ENCODE assay signal across 11 cellular contexts in the genomic region with DNA sequence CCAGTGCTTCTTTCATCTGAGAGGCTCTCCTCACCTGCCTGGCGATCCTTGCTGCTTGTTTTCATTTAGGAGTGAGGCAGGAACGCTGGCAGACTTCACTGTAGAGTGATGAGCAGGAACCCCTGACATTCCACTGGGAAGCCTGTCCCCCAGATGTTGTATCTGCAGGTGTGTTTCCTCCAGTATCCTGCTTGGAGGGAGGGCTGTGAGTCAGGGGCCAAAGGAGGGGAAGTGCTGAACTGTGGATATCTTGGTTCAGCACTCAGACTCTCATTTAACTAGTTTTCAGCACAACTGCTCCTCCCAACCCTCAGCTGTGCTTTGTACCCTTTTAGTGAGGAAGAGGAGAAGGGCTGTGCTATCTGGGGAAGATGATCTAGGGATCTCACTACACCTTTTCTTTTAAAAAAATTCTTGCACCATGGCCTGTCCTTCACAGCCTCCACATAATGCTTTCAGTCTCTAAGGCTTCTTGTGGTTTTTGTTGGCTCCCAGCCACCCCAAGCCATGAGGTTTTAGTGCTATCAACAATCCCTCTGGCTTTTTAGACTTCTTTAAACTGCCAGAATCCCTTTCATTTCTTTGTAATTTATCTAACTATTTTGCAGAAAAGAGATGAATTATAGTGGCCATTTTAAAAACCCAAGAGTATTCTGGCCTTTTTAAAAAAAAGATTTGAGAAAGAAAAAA. TPM values are rescaled to one million over a fixed set of nuclear protein-coding genes. Genes with fewer than 3 reads are reported as not detected.
DNase-seq lines count a peak whose midpoint lies in the region; FAIRE-seq and TF ChIP-seq lines count a peak whose summit lies in the region.
"Had no signal": no experiment of that assay in that cellular context is flagged by ENCODE, and none has a peak within 500 bp of the region (broad histone marks: within the 10 kb centered on the region; RNA-seq: fewer than 3 reads in every experiment).

No MANE protein-coding gene starts in this region.

- intact Hi-C loops in MCF 10A (cut with micrococcal nuclease) (no loop called here), breast epithelium (cut with DNase I; ENCODE audit: low total_unique reads) (no loop called here), transverse colon (cut with DNase I; ENCODE audit: low total_unique reads) (no loop called here)

- TF ChIP-seq EP300 in H1 (IDR thresholded peaks at IDR 0.05; ENCODE audit: borderline replicate concordance in 1 of 2, low read depth in 2 of 2, low read length in 2 of 2) (no peak), transverse colon (IDR thresholded peaks at IDR 0.05; ENCODE audit: low read depth) (no peak)

- no peak overlapping the region for H4K5ac ChIP-seq in H1 (ENCODE audit: insufficient read length, low read depth, low read length)

- no peaks in the 10 kb centered on the region for H3K79me1 ChIP-seq in H1 (ENCODE audit: low read depth, low read length)

- no peak overlapping the region for H2BK20ac ChIP-seq in H1 (ENCODE audit: low read length)

- H2AFZ ChIP-seq in H1 (ENCODE audit: low read length) = no peak overlapping the region

- no peak overlapping the region for H3K4ac ChIP-seq in H1 (replicated peaks; ENCODE audit: insufficient read length, low read depth, low read length)

- no peak overlapping the region for H2BK15ac ChIP-seq in H1 (ENCODE audit: low read length)

- no peak overlapping the region for H2AK5ac ChIP-seq in H1 (ENCODE audit: low read depth, low read length)

- no peaks in the 10 kb centered on the region for H3K27me3 ChIP-seq in breast epithelium
- no peaks in the 10 kb centered on the region for H3K27me3 ChIP-seq in H1 (replicated peaks in 1 of 4; ENCODE audit: control insufficient read depth in 3 of 4, extremely low read depth in 1 of 4, insufficient read depth in 3 of 4, low read length in 3 of 4)
- no peaks in the 10 kb centered on the region for H3K27me3 ChIP-seq in transverse colon
- H3K27me3 ChIP-seq: neutrophil, upper lobe of left lung had no signal

- H2BK12ac ChIP-seq in H1 (ENCODE audit: low read depth, low read length) = no peak overlapping the region

- H3K27ac Mint-ChIP-seq in MCF 10A (ENCODE audit: low read depth, unreplicated experiment) = peak overlapping the region; percentile 65
- H3K27ac Mint-ChIP-seq: B cell had no signal

- H3K56ac ChIP-seq in H1 (replicated peaks; ENCODE audit: insufficient read length, low read depth, low read length) = no peak overlapping the region

- no peak overlapping the region for H3K18ac ChIP-seq in H1 (ENCODE audit: extremely low read depth, low read length)

- TF ChIP-seq RAD21 in H1 (IDR thresholded peaks at IDR 0.05 in 1 of 2, conservative IDR thresholded peaks at IDR 0.05 in 1 of 2; ENCODE audit: low read depth in 2 of 2, low read length in 2 of 2) = no peak

- WGBS in H1 (ENCODE audit: extremely low coverage in 1 of 2, insufficient coverage in 1 of 2, insufficient read length in 1 of 2, insufficient replicate concordance in 2 of 2, low coverage in 1 of 2, low lambda C conversion rate in 2 of 2, missing lambda C conversion rate in 1 of 2), 2 experiments = 54% methylated on average over 2 of the region's 2 CpGs; no CpG with 5 or more reads in 1 of the 2 experiments
- WGBS in transverse colon (ENCODE audit: low coverage in 1 of 2), 2 donors = 78% methylated on average over 2 of the region's 2 CpGs; no CpG with 5 or more reads in 1 of the 2 donors

- peak overlapping the region in 1 of 4 experiments; percentile 31; a peak in 1 of 7 replicates for H3K9ac ChIP-seq in H1 (replicated peaks in 1 of 4; ENCODE audit: extremely low read depth in 1 of 4, low read depth in 3 of 4, low read length in 3 of 4)

- in situ Hi-C loops in transverse colon (cut with MboI; ENCODE audit: low pct_ligation_motif_present in 1 of 4, low pct_unique_long_range_greater_than_20kb in 1 of 4, low sequenced_read_pairs in 3 of 4) = no loop called here

- 0 out of 4 replicates have a peak overlapping the region, but pooled peaks have one; percentile 6 to 17 for H3K4me2 ChIP-seq in H1 (ENCODE audit: insufficient read depth in 1 of 2, low read depth in 2 of 2, low read length in 2 of 2)

- H3K4me1 ChIP-seq in breast epithelium (no peaks in the 10 kb centered on the region), H1 (replicated peaks in 1 of 4; ENCODE audit: control insufficient read depth in 3 of 4, insufficient read depth in 4 of 4, low read length in 3 of 4) (0 out of 7 replicates have a peak, but pooled peaks cover 0 to 3% (median 0%) of the 10 kb centered on the region in 4 experiments), transverse colon (peaks cover 0 to 12% (median 0%) of the 10 kb centered on the region in 4 donors)

- no peak for TF ChIP-seq CTCF in MCF 10A (IDR thresholded peaks at IDR 0.05; ENCODE audit: unreplicated experiment)
- no peak for TF ChIP-seq CTCF in breast epithelium (IDR thresholded peaks at IDR 0.05)
- no peak for TF ChIP-seq CTCF in H1 (IDR thresholded peaks at IDR 0.05; ENCODE audit: control extremely low read depth in 1 of 3, insufficient read depth in 1 of 3, low read depth in 1 of 3, low read length in 3 of 3)
- no peak for TF ChIP-seq CTCF in transverse colon (IDR thresholded peaks at IDR 0.05)

- no peaks in the 10 kb centered on the region for H3K23me2 ChIP-seq in H1 (ENCODE audit: low read depth, low read length)

- no peaks in the 10 kb centered on the region for H4K20me1 ChIP-seq in H1 (replicated peaks in 1 of 2; ENCODE audit: control insufficient read depth in 1 of 2, insufficient read depth in 2 of 2, low read length in 2 of 2)

- no peak overlapping the region for H3K27ac ChIP-seq in breast epithelium
- H3K27ac ChIP-seq in H1 (ENCODE audit: low read depth, low read length) = no peak overlapping the region
- no peak overlapping the region for H3K27ac ChIP-seq in transverse colon
- H3K27ac ChIP-seq: neutrophil, upper lobe of left lung had no signal

- no peak overlapping the region for H3K14ac ChIP-seq in H1 (ENCODE audit: insufficient read length)

- H3K9me3 Mint-ChIP-seq in MCF 10A (ENCODE audit: unreplicated experiment) = no peaks in the 10 kb centered on the region

- H3K4me3 Mint-ChIP-seq in MCF 10A (ENCODE audit: unreplicated experiment) = no peak overlapping the region
- H3K4me3 Mint-ChIP-seq: B cell had no signal

- H4K8ac ChIP-seq in H1 (ENCODE audit: extremely low read depth, insufficient read depth, low read length) = no peak overlapping the region

- no peaks in the 10 kb centered on the region for H3K36me3 ChIP-seq in breast epithelium
- H3K36me3 ChIP-seq in H1 (ENCODE audit: control insufficient read depth in 2 of 4, insufficient read depth in 4 of 4, low read length in 3 of 4) = peaks cover 0 to 2% (median 0%) of the 10 kb centered on the region in 4 experiments; a peak in 1 of 8 replicates
- peaks cover 0 to 6% (median 0%) of the 10 kb centered on the region in 4 donors for H3K36me3 ChIP-seq in transverse colon
- H3K36me3 ChIP-seq: neutrophil had no signal

- H3K79me2 ChIP-seq in H1 (ENCODE audit: control insufficient read depth in 1 of 2, insufficient read depth in 2 of 2, low read length in 2 of 2) = no peaks in the 10 kb centered on the region

- H3K9me3 ChIP-seq in breast epithelium (no peaks in the 10 kb centered on the region), H1 (ENCODE audit: insufficient read depth in 2 of 2, low read depth in 1 of 2, low read length in 1 of 2) (no peaks in the 10 kb centered on the region), transverse colon (no peaks in the 10 kb centered on the region)
- H3K9me3 ChIP-seq: neutrophil, upper lobe of left lung had no signal

- POLR2A ChIA-PET in MCF 10A (lab: Yijun Ruan, JAX) = interaction anchor here (1.1 kb wide), 1 partner anchor 10 kb away, joined by 5 read pairs; no protein-coding TSS in a partner anchor
- POLR2A ChIA-PET in H1 (lab: Charles Lee; ENCODE audit: partially characterized antibody) = interaction anchor here (0.6 kb wide), 1 partner anchor 42 kb away, joined by 3 read pairs; no protein-coding TSS in a partner anchor

- CTCF ChIA-PET in MCF 10A (lab: Yijun Ruan, JAX) (interaction anchor here (0.9 to 6.3 kb wide), 7 partner anchors 10 to 24 kb away, joined by 3 to 31 read pairs (median 8); partner anchors contain the start of genes ANKAR and ASNSD1), H1 (lab: Charles Lee; ENCODE audit: partially characterized antibody) (interaction anchor here (1.3 kb wide), 1 partner anchor 11 kb away, joined by 4 read pairs; no protein-coding TSS in a partner anchor)

- no peak overlapping the region for H2BK5ac ChIP-seq in H1 (ENCODE audit: low read depth, low read length)

- no peaks in the 10 kb centered on the region for H3K27me3 Mint-ChIP-seq in MCF 10A (ENCODE audit: insufficient read depth, unreplicated experiment)
- H3K27me3 Mint-ChIP-seq: B cell had no signal

- H3K23ac ChIP-seq in H1 (ENCODE audit: insufficient read length) = no peak overlapping the region

- TF ChIP-seq POLR2A in breast epithelium (IDR thresholded peaks at IDR 0.05) (no peak), H1 (IDR thresholded peaks at IDR 0.05; ENCODE audit: control extremely low read depth in 1 of 2, low read depth in 2 of 2, low read length in 2 of 2) (no peak), transverse colon (IDR thresholded peaks at IDR 0.05) (no peak)

- H2BK120ac ChIP-seq in H1 (replicated peaks; ENCODE audit: low read depth, low read length) = no peak overlapping the region

- FAIRE-seq in H1 (lab: Jason Lieb, UNC) = no peak

- DNase-seq in MCF 10A (ENCODE audit: unreplicated experiment) (peak; percentile 68), breast epithelium (ENCODE audit: low spot score in 2 of 2) (no peak), Kasumi-1 (lab: John Stamatoyannopoulos, UW) (peak; percentile 67 to 75), H1 (ENCODE audit: low read depth in 1 of 2, low spot score in 2 of 2) (peak in 1 of 2 experiments; percentile 48), transverse colon (peak; percentile 23), nucleus accumbens (lab: John Stamatoyannopoulos, UW) (no peak)
- no peak for DNase-seq in stimulated activated CD4-positive, alpha-beta T cell treated with anti-CD3 and anti-CD28 coated beads, Interleukin-2, amount 100 ng/mL, for 48 hours
- no peak for DNase-seq in stimulated activated CD4-positive, alpha-beta T cell treated with anti-CD3 and anti-CD28 coated beads, Interleukin-1b, Interleukin-23, amount 100 ng/mL, for 48 hours
- DNase-seq: upper lobe of left lung had no signal

- no TSS peak for BruUV-seq in MCF 10A (replicated peaks; lab: Mats Ljungman, UMichigan)

- H3K4me1 Mint-ChIP-seq in MCF 10A (ENCODE audit: insufficient read depth, unreplicated experiment) = peaks cover 11% of the 10 kb centered on the region

- H3K4me3 ChIP-seq in breast epithelium = no peak overlapping the region
- no peak overlapping the region for H3K4me3 ChIP-seq in H1 (ENCODE audit: extremely low read depth in 1 of 4, insufficient read depth in 2 of 4, low read depth in 3 of 4, low read length in 4 of 4)
- H3K4me3 ChIP-seq in transverse colon = no peak overlapping the region
- H3K4me3 ChIP-seq: upper lobe of left lung had no signal

- H4K91ac ChIP-seq in H1 (replicated peaks; ENCODE audit: insufficient read length, low read length) = no peak overlapping the region

- no peaks in the 10 kb centered on the region for H3K36me3 Mint-ChIP-seq in MCF 10A (ENCODE audit: insufficient read depth, unreplicated experiment)

RNA-seq across cellular contexts. Expression of gene ANKAR, which starts 11.2 kb away (rescaled TPM):
- total RNA-seq in MCF 10A (2022) (4.6 and 5.1 TPM in 2 replicates), breast epithelium (10 to 100 TPM; 11.5 to 22.1 (median 21.1) TPM), transverse colon (10 to 100 TPM in 3 of 4 donors, 1 to 10 TPM in 1; 6.0 to 25.7 (median 16.3) TPM)
- 1.5 and 1.7 TPM in 2 replicates for total RNA-seq in H1 (2021; fragmentation: NEBNext Ultra II Directional; extraction: Animal tissue kit (Norgen Biotek cat#: 25700))
- polyA plus RNA-seq in H1 (2011; rRNA removed) = 0.47 and 0.56 TPM in 2 replicates
- 0.97 TPM for polyA plus RNA-seq in H1 (2011; cell fraction: cytosol; rRNA removed)
- polyA plus RNA-seq in H1 (2011; cell fraction: nucleus; rRNA removed) = 1.2 TPM
- polyA plus RNA-seq in H1 (2012, experiment 1 of 2) = 0.31 to 1.0 TPM (median 0.70 TPM) in 4 replicates
- polyA plus RNA-seq in H1 (2012, experiment 2 of 2) = not detected
- polyA plus RNA-seq in H1 (2013, experiment 1 of 2) = 1.1 TPM
- 1.2 TPM for polyA plus RNA-seq in H1 (2013, experiment 2 of 2)
- 1.3 TPM in 2 replicates for polyA minus RNA-seq in H1 (2011; rRNA and poly(A)+ RNA removed)
- 1.1 TPM for polyA minus RNA-seq in H1 (2011; cell fraction: cytosol; rRNA and poly(A)+ RNA removed)
- 4.2 TPM for polyA minus RNA-seq in H1 (2011; cell fraction: nucleus; rRNA and poly(A)+ RNA removed)

RNA-seq across cellular contexts. Expression of gene ASNSD1, which starts 24.4 kb away (rescaled TPM):
- total RNA-seq in MCF 10A (2022) (29.8 and 41.4 TPM in 2 replicates), breast epithelium (10 to 100 TPM; 48.0 to 65.6 (median 54.7) TPM), transverse colon (10 to 100 TPM; 11.3 to 35.2 (median 20.2) TPM)
- 37.7 and 44.8 TPM in 2 replicates for total RNA-seq in H1 (2021; fragmentation: NEBNext Ultra II Directional; extraction: Animal tissue kit (Norgen Biotek cat#: 25700))
- polyA plus RNA-seq in H1 (2011; rRNA removed) = 7.1 and 14.1 TPM in 2 replicates
- 25.6 TPM for polyA plus RNA-seq in H1 (2011; cell fraction: cytosol; rRNA removed)
- polyA plus RNA-seq in H1 (2011; cell fraction: nucleus; rRNA removed) = 5.2 TPM
- polyA plus RNA-seq in H1 (2012, experiment 1 of 2) = 22.2 to 46.5 TPM (median 24.8 TPM) in 4 replicates
- polyA plus RNA-seq in H1 (2012, experiment 2 of 2) = 4.0 TPM
- polyA plus RNA-seq in H1 (2013, experiment 1 of 2) = 60.0 TPM
- polyA plus RNA-seq in H1 (2013, experiment 2 of 2) = 64.5 TPM
- 17.7 and 24.4 TPM in 2 replicates for polyA minus RNA-seq in H1 (2011; rRNA and poly(A)+ RNA removed)
- 82.5 TPM for polyA minus RNA-seq in H1 (2011; cell fraction: cytosol; rRNA and poly(A)+ RNA removed)
- 14.6 TPM for polyA minus RNA-seq in H1 (2011; cell fraction: nucleus; rRNA and poly(A)+ RNA removed)

Comparison
In these comparisons a context has a peak if more than half of its experiments do, and no peak if none do; other contexts are left out.
1. DNase-seq: peak in MCF 10A (single experiment), Kasumi-1 (2 of 2) and transverse colon (single experiment); none in breast epithelium (0 of 2), stimulated activated CD4-positive, alpha-beta T cell treated with anti-CD3 and anti-CD28 coated beads, Interleukin-2, amount 100 ng/mL, for 48 hours (0 of 2), nucleus accumbens (0 of 56) and stimulated activated CD4-positive, alpha-beta T cell treated with anti-CD3 and anti-CD28 coated beads, Interleukin-1b, Interleukin-23, amount 100 ng/mL, for 48 hours (single experiment).